In the genomic region with DNA sequence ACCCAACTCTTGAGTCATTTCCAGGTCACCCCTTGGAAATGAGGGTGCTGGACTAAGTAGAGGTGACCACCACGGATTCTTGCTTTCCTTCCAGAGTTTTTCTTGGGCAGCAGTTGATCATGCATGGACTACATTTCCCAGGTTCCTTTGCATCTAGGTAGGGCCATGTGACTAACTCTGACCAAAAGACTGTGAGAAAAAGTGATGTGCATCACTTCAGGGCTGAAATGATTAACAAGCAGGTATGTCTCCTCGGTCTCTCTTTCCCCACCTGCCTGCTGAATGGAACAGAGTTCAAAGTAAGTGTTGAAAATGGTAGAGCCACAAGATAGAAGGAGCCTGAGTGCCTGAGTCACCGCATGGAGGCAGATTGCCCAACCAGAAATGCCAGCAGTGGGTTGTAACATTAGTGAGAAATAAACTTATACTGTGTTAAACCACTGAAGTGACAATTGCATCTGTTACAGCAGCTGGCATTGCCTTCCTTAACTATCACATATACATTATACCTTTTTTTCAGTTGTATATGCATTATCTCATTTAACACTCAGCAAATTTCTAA, we compare ENCODE assay signal across 17 cellular contexts.
A peak's percentile ranks its signal among the peaks of the same experiment; 100 is the strongest.
DNase-seq lines count a peak whose midpoint lies in the region; ATAC-seq and TF ChIP-seq lines count a peak whose summit lies in the region.
"Had no signal": no experiment of that assay in that cellular context is flagged by ENCODE, and none has a peak within 500 bp of the region (broad histone marks: within the 10 kb centered on the region; RNA-seq: fewer than 3 reads in every experiment).

No MANE protein-coding gene starts in this region.

- H3K27me3 ChIP-seq in GM23338 (ENCODE audit: insufficient read depth) (no peaks in the 10 kb centered on the region), MG63 (no peaks in the 10 kb centered on the region), left ventricle myocardium inferior (ENCODE audit: low read depth) (no peaks in the 10 kb centered on the region)
- H3K27me3 ChIP-seq: hepatocyte had no signal

- no peak overlapping the region for H3K4me2 ChIP-seq in GM23338
- H3K4me2 ChIP-seq: hepatocyte had no signal

- H3F3A ChIP-seq in GM23338 (replicated peaks; ENCODE audit: low read depth): peaks cover 17% of the 10 kb centered on the region; the same call in 1 of the 2 replicates

- peaks cover 50% of the 10 kb centered on the region for H3K36me3 Mint-ChIP-seq in GM23338 (ENCODE audit: low read depth)
- H3K36me3 Mint-ChIP-seq: activated naive CD4-positive, alpha-beta T cell treated with anti-CD3 and anti-CD28 coated beads, Interleukin-2, amount 50 U/mL, for 24 hours; natural killer cell treated with Interleukin-12 subunit alpha and Interleukin-12 subunit beta and Interleukin-15 and Interleukin-18, amount 100 ng/mL, for 72 hours had no signal

- H2AFZ ChIP-seq in GM23338: no peak overlapping the region
- H2AFZ ChIP-seq: hepatocyte had no signal

- ATAC-seq in GM23338: peak; percentile 42; the same call in 2 of the 3 replicates
- ATAC-seq: activated CD8-positive, alpha-beta T cell treated with anti-CD3 and anti-CD28 coated beads for 36 hours; activated T-cell treated with anti-CD3 and anti-CD28 coated beads, Interleukin-2, amount 50 U/mL, for 4 hours; stimulated activated naive CD8-positive, alpha-beta T cell treated with anti-CD3 and anti-CD28 coated beads, Interleukin-15, Interleukin-2, amounts not matched to agents 100 U/mL and 50 U/mL, for 24 hours had no signal

- TF ChIP-seq CTCF in GM23338 (conservative IDR thresholded peaks at IDR 0.05; ENCODE audit: low read depth in 2 of 2): no peak
- TF ChIP-seq CTCF in epithelial cell of esophagus (IDR thresholded peaks at IDR 0.05; ENCODE audit: insufficient read depth, low read depth, low read length, missing control alignments): no peak
- TF ChIP-seq CTCF in left ventricle myocardium inferior (IDR thresholded peaks at IDR 0.05; ENCODE audit: borderline replicate concordance): no peak

- peaks cover 1% of the 10 kb centered on the region for H3K27me3 Mint-ChIP-seq in GM23338 (ENCODE audit: insufficient read depth, low read depth, poor library complexity)

- peaks cover 5% of the 10 kb centered on the region for H3K36me3 ChIP-seq in GM23338 (ENCODE audit: insufficient read depth)
- no peaks in the 10 kb centered on the region for H3K36me3 ChIP-seq in MG63
- no peaks in the 10 kb centered on the region for H3K36me3 ChIP-seq in left ventricle myocardium inferior

- H4K20me1 ChIP-seq in GM23338 (replicated peaks; ENCODE audit: insufficient read depth): peaks cover 21% of the 10 kb centered on the region

- H3K79me2 ChIP-seq in GM23338 (replicated peaks; ENCODE audit: insufficient read depth): peaks cover 19% of the 10 kb centered on the region
- H3K79me2 ChIP-seq: hepatocyte had no signal

- no peaks in the 10 kb centered on the region; the same call in 2 of the 3 replicates for H3K9me3 Mint-ChIP-seq in GM23338
- H3K9me3 Mint-ChIP-seq: activated naive CD4-positive, alpha-beta T cell treated with anti-CD3 and anti-CD28 coated beads, Interleukin-2, amount 50 U/mL, for 24 hours; activated T-cell treated with anti-CD3 and anti-CD28 coated beads, Interleukin-2, amount 50 U/mL, for 4 hours; natural killer cell treated with Interleukin-12 subunit alpha and Interleukin-12 subunit beta and Interleukin-15 and Interleukin-18, amount 100 ng/mL, for 72 hours; T-helper 2 cell treated with Interferon-gamma antibody and Interleukin-4, amounts not matched to agents 5 μg/mL and 100 μg/mL, for 36 hours had no signal

- H3K27ac ChIP-seq in GM23338 (ENCODE audit: low read depth) (no peak overlapping the region), left ventricle myocardium inferior (replicated peaks) (no peak overlapping the region)

- DNase-seq in GM23338 (ENCODE audit: low spot score) (peak; percentile 59), MG63 (peak; percentile 33), epithelial cell of esophagus (ENCODE audit: low read depth) (peak; percentile 86), posterior vena cava (ENCODE audit: low spot score) (peak; percentile 25), left ventricle myocardium inferior (no peak), GM19238 (ENCODE audit: insufficient read length, low spot score) (no peak), NCI-H2196 (lab: John Stamatoyannopoulos, UW; ENCODE audit: unreplicated experiment) (no peak)
- DNase-seq: activated CD8-positive, alpha-beta T cell treated with anti-CD3 and anti-CD28 coated beads for 36 hours; activated T-cell treated with anti-CD3 and anti-CD28 coated beads, Interleukin-2, amount 50 U/mL, for 4 hours; NCI-H2081; NCI-H526; stimulated activated CD4-positive, alpha-beta T cell treated with anti-CD3 and anti-CD28 coated beads, Interleukin-2, amount 100 ng/mL, for 24 hours; stimulated activated naive CD8-positive, alpha-beta T cell treated with anti-CD3 and anti-CD28 coated beads, Interleukin-15, Interleukin-2, amounts not matched to agents 100 U/mL and 50 U/mL, for 24 hours had no signal

- H3K4me3 ChIP-seq in GM23338 (no peak overlapping the region), MG63 (no peak overlapping the region), epithelial cell of esophagus (ENCODE audit: low read length) (no peak overlapping the region), left ventricle myocardium inferior (no peak overlapping the region)
- H3K4me3 ChIP-seq: hepatocyte had no signal

- H3K4me1 ChIP-seq in GM23338 (ENCODE audit: insufficient read depth) (no peaks in the 10 kb centered on the region), left ventricle myocardium inferior (peaks cover 28% of the 10 kb centered on the region)

- intact Hi-C loops in posterior vena cava (cut with DNase I) (no loop called here), left ventricle myocardium inferior (cut with micrococcal nuclease) (no loop called here)

- peaks cover 6% of the 10 kb centered on the region; the same call in 1 of the 2 replicates for H3K9me3 ChIP-seq in MG63
- peaks cover 6% of the 10 kb centered on the region for H3K9me3 ChIP-seq in left ventricle myocardium inferior (replicated peaks)

- H3K27ac Mint-ChIP-seq in GM23338: no peak overlapping the region
- H3K27ac Mint-ChIP-seq: activated CD8-positive, alpha-beta T cell treated with anti-CD3 and anti-CD28 coated beads for 36 hours; activated naive CD4-positive, alpha-beta T cell treated with anti-CD3 and anti-CD28 coated beads, Interleukin-2, amount 50 U/mL, for 24 hours; natural killer cell treated with Interleukin-12 subunit alpha and Interleukin-12 subunit beta and Interleukin-15 and Interleukin-18, amount 100 ng/mL, for 72 hours; T-helper 2 cell treated with Interferon-gamma antibody and Interleukin-4, amounts not matched to agents 5 μg/mL and 100 μg/mL, for 36 hours had no signal

- no peaks in the 10 kb centered on the region for H3K9me2 ChIP-seq in GM23338 (ENCODE audit: insufficient read depth)

- no peak overlapping the region for H3K4me3 Mint-ChIP-seq in GM23338
- H3K4me3 Mint-ChIP-seq: activated CD8-positive, alpha-beta T cell treated with anti-CD3 and anti-CD28 coated beads for 36 hours; activated naive CD4-positive, alpha-beta T cell treated with anti-CD3 and anti-CD28 coated beads, Interleukin-2, amount 50 U/mL, for 24 hours; activated T-cell treated with anti-CD3 and anti-CD28 coated beads, Interleukin-2, amount 50 U/mL, for 4 hours; natural killer cell treated with Interleukin-12 subunit alpha and Interleukin-12 subunit beta and Interleukin-15 and Interleukin-18, amount 100 ng/mL, for 72 hours; T-helper 2 cell treated with Interferon-gamma antibody and Interleukin-4, amounts not matched to agents 5 μg/mL and 100 μg/mL, for 36 hours had no signal

- peaks cover 6% of the 10 kb centered on the region for H3K4me1 Mint-ChIP-seq in GM23338
- H3K4me1 Mint-ChIP-seq: activated naive CD4-positive, alpha-beta T cell treated with anti-CD3 and anti-CD28 coated beads, Interleukin-2, amount 50 U/mL, for 24 hours had no signal

TF ChIP-seq in GM23338, 12 proteins besides CTCF, POLR2A, EP300 and RAD21 (continues in another document):
- TF ChIP-seq ZNF331 (CRISPR knock-in tag; IDR thresholded peaks at IDR 0.05; ENCODE audit: low read depth): no peak
- no peak for TF ChIP-seq EZH2phosphoT487 (IDR thresholded peaks at IDR 0.05; ENCODE audit: unreplicated experiment)
- no peak for TF ChIP-seq EZH2 (IDR thresholded peaks at IDR 0.05; ENCODE audit: low read depth, unreplicated experiment)
- TF ChIP-seq, protein P1, sequence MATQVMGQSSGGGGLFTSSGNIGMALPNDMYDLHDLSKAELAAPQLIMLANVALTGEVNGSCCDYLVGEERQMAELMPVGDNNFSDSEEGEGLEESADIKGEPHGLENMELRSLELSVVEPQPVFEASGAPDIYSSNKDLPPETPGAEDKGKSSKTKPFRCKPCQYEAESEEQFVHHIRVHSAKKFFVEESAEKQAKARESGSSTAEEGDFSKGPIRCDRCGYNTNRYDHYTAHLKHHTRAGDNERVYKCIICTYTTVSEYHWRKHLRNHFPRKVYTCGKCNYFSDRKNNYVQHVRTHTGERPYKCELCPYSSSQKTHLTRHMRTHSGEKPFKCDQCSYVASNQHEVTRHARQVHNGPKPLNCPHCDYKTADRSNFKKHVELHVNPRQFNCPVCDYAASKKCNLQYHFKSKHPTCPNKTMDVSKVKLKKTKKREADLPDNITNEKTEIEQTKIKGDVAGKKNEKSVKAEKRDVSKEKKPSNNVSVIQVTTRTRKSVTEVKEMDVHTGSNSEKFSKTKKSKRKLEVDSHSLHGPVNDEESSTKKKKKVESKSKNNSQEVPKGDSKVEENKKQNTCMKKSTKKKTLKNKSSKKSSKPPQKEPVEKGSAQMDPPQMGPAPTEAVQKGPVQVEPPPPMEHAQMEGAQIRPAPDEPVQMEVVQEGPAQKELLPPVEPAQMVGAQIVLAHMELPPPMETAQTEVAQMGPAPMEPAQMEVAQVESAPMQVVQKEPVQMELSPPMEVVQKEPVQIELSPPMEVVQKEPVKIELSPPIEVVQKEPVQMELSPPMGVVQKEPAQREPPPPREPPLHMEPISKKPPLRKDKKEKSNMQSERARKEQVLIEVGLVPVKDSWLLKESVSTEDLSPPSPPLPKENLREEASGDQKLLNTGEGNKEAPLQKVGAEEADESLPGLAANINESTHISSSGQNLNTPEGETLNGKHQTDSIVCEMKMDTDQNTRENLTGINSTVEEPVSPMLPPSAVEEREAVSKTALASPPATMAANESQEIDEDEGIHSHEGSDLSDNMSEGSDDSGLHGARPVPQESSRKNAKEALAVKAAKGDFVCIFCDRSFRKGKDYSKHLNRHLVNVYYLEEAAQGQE (IDR thresholded peaks at IDR 0.05; ENCODE audit: unreplicated experiment): no peak

Comparison
In these comparisons a context has a peak if more than half of its experiments do, and no peak if none do; other contexts are left out.
1. DNase-seq: peak in GM23338 (single experiment), MG63 (single experiment), epithelial cell of esophagus (single experiment) and posterior vena cava (single experiment); none in left ventricle myocardium inferior (single experiment), GM19238 (single experiment) and NCI-H2196 (single experiment).